Comparison of ENCODE assay signal across 12 cellular contexts in genomic region chr13:58994778-58995177, GRCh38.
DNase-seq lines count a peak whose midpoint lies in the region; ATAC-seq and TF ChIP-seq lines count a peak whose summit lies in the region.
"Had no signal": no experiment of that assay in that cellular context is flagged by ENCODE, and none has a peak within 500 bp of the region (broad histone marks: within the 10 kb centered on the region; RNA-seq: fewer than 3 reads in every experiment).

No MANE protein-coding gene starts in this region.

- H3K9me3 ChIP-seq in CD8-positive, alpha-beta memory T cell (ENCODE audit: low read length): no peaks in the 10 kb centered on the region

- H3K27me3 ChIP-seq in CD8-positive, alpha-beta memory T cell (ENCODE audit: insufficient read depth, low read length, poor library complexity, severe bottlenecking): no peaks in the 10 kb centered on the region

- H3K27me3 Mint-ChIP-seq in CD8-positive, alpha-beta memory T cell: no peaks in the 10 kb centered on the region

- CTCF ChIA-PET in CD8-positive, alpha-beta memory T cell (lab: Charles Lee): no interaction called here

- H3K4me3 Mint-ChIP-seq in CD8-positive, alpha-beta memory T cell: no peak overlapping the region

- no peaks in the 10 kb centered on the region for H3K36me3 Mint-ChIP-seq in CD8-positive, alpha-beta memory T cell

- TF ChIP-seq EP300 in Ishikawa (IDR thresholded peaks at IDR 0.05; ENCODE audit: borderline replicate concordance): no peak

- no peaks in the 10 kb centered on the region for H3K36me3 ChIP-seq in CD8-positive, alpha-beta memory T cell (ENCODE audit: insufficient read depth, low read length)

- POLR2A ChIA-PET in CD8-positive, alpha-beta memory T cell (lab: Charles Lee): no interaction called here

- DNase-seq in NCI-H1092 treated with DMSO at 0.1 percent for 48 hours (lab: John Stamatoyannopoulos, UW) (peak; percentile 56), NCI-H1092 (lab: John Stamatoyannopoulos, UW) (no peak), SW480 (ENCODE audit: low spot score) (peak; percentile 11), left kidney (ENCODE audit: low read depth, low spot score) (peak; percentile 33), HUDEP-2 (lab: John Stamatoyannopoulos, UW; ENCODE audit: unreplicated experiment in 76 of 76) (no peak)
- no peak for DNase-seq in CD8-positive, alpha-beta memory T cell
- DNase-seq: NCI-H510A, T-helper 9 cell had no signal

- no peak overlapping the region for H3K27ac Mint-ChIP-seq in CD8-positive, alpha-beta memory T cell
- H3K27ac Mint-ChIP-seq: activated T-helper 2 cell treated with anti-CD3 and anti-CD28 coated beads, Interferon-gamma antibody, Interleukin-2, Interleukin-4, amounts not matched to agents 10 μg/mL and 5 μg/mL and 100 μg/mL, durations not matched to agents 14 hours and 24 hours and 36 hours had no signal

- H3K4me1 ChIP-seq in CD8-positive, alpha-beta memory T cell (ENCODE audit: insufficient read depth, low read length): no peaks in the 10 kb centered on the region

- no peak overlapping the region for H3K27ac ChIP-seq in CD8-positive, alpha-beta memory T cell (ENCODE audit: low read depth, low read length)

- no peaks in the 10 kb centered on the region for H3K4me1 Mint-ChIP-seq in CD8-positive, alpha-beta memory T cell

- no peak overlapping the region for H3K4me3 ChIP-seq in CD8-positive, alpha-beta memory T cell (ENCODE audit: low read length)
- H3K4me3 ChIP-seq: smooth muscle cell had no signal

- ATAC-seq in HG02885 (IDR thresholded peaks at IDR 0.05; ENCODE audit: poor library complexity, unreplicated experiment): no peak

- H3K9me3 Mint-ChIP-seq in CD8-positive, alpha-beta memory T cell: peaks cover 0 to 6% (median 4%) of the 10 kb centered on the region in 5 donors
- H3K9me3 Mint-ChIP-seq: activated T-helper 2 cell treated with anti-CD3 and anti-CD28 coated beads, Interferon-gamma antibody, Interleukin-2, Interleukin-4, amounts not matched to agents 10 μg/mL and 5 μg/mL and 100 μg/mL, durations not matched to agents 14 hours and 24 hours and 36 hours had no signal

- 0 out of 2 replicates have a peak, but pooled peaks have one; percentile 18 for TF ChIP-seq RAD21 in Ishikawa (IDR thresholded peaks at IDR 0.05; ENCODE audit: low read depth)

TF ChIP-seq in Ishikawa, 13 proteins besides CTCF, POLR2A, EP300 and RAD21:
- no peak for TF ChIP-seq NFIC (IDR thresholded peaks at IDR 0.05)
- no peak for TF ChIP-seq FOXM1 (IDR thresholded peaks at IDR 0.05; ENCODE audit: borderline replicate concordance, low read depth)
- TF ChIP-seq USF1 (IDR thresholded peaks at IDR 0.05): no peak
- no peak for TF ChIP-seq CREB1 (IDR thresholded peaks at IDR 0.05; ENCODE audit: low read depth)
- no peak for TF ChIP-seq TCF12 (IDR thresholded peaks at IDR 0.05; ENCODE audit: low read depth)
- no peak for TF ChIP-seq YY1 (IDR thresholded peaks at IDR 0.05; ENCODE audit: low read depth)
- no peak for TF ChIP-seq REST (IDR thresholded peaks at IDR 0.05; ENCODE audit: low read depth)
- no peak for TF ChIP-seq MAX (IDR thresholded peaks at IDR 0.05)
- no peak for TF ChIP-seq EGR1 (IDR thresholded peaks at IDR 0.05)
- TF ChIP-seq TAF1 (IDR thresholded peaks at IDR 0.05; ENCODE audit: low read depth): no peak
- no peak for TF ChIP-seq TEAD4 (IDR thresholded peaks at IDR 0.05)
- no peak for TF ChIP-seq ZBTB7A (IDR thresholded peaks at IDR 0.05; ENCODE audit: low read depth)

Comparison
In these comparisons a context has a peak if more than half of its experiments do, and no peak if none do; other contexts are left out.
1. DNase-seq: peak in NCI-H1092 treated with DMSO at 0.1 percent for 48 hours (single experiment), SW480 (single experiment) and left kidney (single experiment); none in NCI-H1092 (single experiment), HUDEP-2 (0 of 76) and CD8-positive, alpha-beta memory T cell (0 of 5).